Comparison of ENCODE assay signal across 8 cellular contexts in the genomic region with DNA sequence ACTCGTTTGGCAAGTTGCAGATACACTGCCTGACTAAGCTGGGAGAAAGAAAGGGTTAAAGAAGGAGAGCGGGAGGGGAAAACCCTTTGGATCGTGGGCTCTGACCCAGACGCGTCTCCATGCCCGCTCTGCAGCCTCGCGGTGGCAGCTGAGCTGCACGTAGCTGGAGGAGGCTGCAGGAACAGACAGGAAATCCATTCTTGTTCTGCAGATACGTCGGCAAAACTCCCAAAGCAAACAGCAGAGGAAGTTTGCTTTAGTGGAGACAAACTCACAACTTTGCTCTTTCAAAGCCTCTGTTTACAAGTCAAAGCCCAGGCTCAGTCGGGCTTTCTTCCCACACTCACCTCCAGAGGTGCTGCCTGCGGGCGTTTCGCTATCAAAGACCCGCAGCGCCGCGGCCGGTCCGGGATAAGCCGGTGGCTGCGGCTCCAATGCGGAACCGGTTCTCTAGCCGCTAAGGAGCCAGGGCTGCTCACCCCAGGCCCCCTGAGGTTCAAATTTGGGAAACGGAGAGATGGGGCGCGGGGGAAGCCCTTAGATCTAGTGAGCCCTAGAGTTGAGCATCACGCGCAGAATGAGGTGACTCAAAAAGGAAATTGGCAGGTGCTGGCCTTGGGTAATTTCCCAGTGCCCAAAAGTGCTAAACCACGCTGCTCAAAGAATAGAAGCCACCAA.
DNase-seq lines count a peak whose midpoint lies in the region; ATAC-seq and TF ChIP-seq lines count a peak whose summit lies in the region.

No MANE protein-coding gene starts in this region.

- peaks cover 56% of the 10 kb centered on the region for H3K4me1 ChIP-seq in HUES48 (ENCODE audit: control insufficient read depth, insufficient read depth, low read length)
- H3K4me1 ChIP-seq in foreskin keratinocyte = no peaks in the 10 kb centered on the region

- H3K36me3 ChIP-seq in HUES48 (ENCODE audit: control insufficient read depth, insufficient read depth, low read length) = no peaks in the 10 kb centered on the region

- H3K36me3 Mint-ChIP-seq in activated T-helper 17 cell treated with anti-CD3 and anti-CD28 coated beads, Interleukin-2, amount 50 U/mL, for 72 hours (ENCODE audit: low read depth) = no peaks in the 10 kb centered on the region

- no peaks in the 10 kb centered on the region for H3K9me3 Mint-ChIP-seq in activated T-helper 17 cell treated with anti-CD3 and anti-CD28 coated beads, Interleukin-2, amount 50 U/mL, for 72 hours

- H3K4me1 Mint-ChIP-seq in activated T-helper 17 cell treated with anti-CD3 and anti-CD28 coated beads, Interleukin-2, amount 50 U/mL, for 72 hours = peaks cover 5% of the 10 kb centered on the region

- H3K27me3 Mint-ChIP-seq in activated T-helper 17 cell treated with anti-CD3 and anti-CD28 coated beads, Interleukin-2, amount 50 U/mL, for 72 hours = peaks cover 58% of the 10 kb centered on the region

- ATAC-seq in GM21381 (IDR thresholded peaks at IDR 0.05; ENCODE audit: unreplicated experiment) (peak; percentile 64), foreskin keratinocyte (peak; percentile 68), omental fat pad (ENCODE audit: low FRiP score) (peak; percentile 60)
- peak; percentile 90 for ATAC-seq in activated T-helper 17 cell treated with anti-CD3 and anti-CD28 coated beads, Interleukin-2, amount 50 U/mL, for 72 hours (replicated peaks)

- peak overlapping the region; percentile 23 for H3K27ac Mint-ChIP-seq in activated T-helper 17 cell treated with anti-CD3 and anti-CD28 coated beads, Interleukin-2, amount 50 U/mL, for 72 hours

- H3K9me3 ChIP-seq in HUES48 (ENCODE audit: control insufficient read depth, insufficient read depth, low read length) = no peaks in the 10 kb centered on the region

- peak; percentile 20 for DNase-seq in DMS53 treated with DMSO at 0.1 percent for 48 hours (lab: John Stamatoyannopoulos, UW; ENCODE audit: unreplicated experiment)
- no peak for DNase-seq in foreskin keratinocyte
- DNase-seq in omental fat pad (ENCODE audit: low spot score) = no peak
- no peak for DNase-seq in HT-29 (ENCODE audit: low spot score)
- DNase-seq in OCI-M1 (lab: John Stamatoyannopoulos, UW) = no peak

- H3K27ac ChIP-seq in HUES48 (ENCODE audit: low read depth, low read length) (peak overlapping the region; percentile 79), foreskin keratinocyte (no peak overlapping the region)

- TF ChIP-seq CTCF in foreskin keratinocyte (conservative IDR thresholded peaks at IDR 0.05) (no peak), omental fat pad (IDR thresholded peaks at IDR 0.05) (no peak)

- peak overlapping the region; percentile 57 for H3K4me3 ChIP-seq in HUES48 (ENCODE audit: low read depth, low read length)

- H3K9ac ChIP-seq in HUES48 (ENCODE audit: low read depth, low read length) = peak overlapping the region; percentile 24; the same call in 1 of the 2 replicates

- H3K27me3 ChIP-seq in HUES48 (ENCODE audit: control insufficient read depth, insufficient read depth, low read length) (peaks cover 33% of the 10 kb centered on the region), foreskin keratinocyte (peaks cover 53% of the 10 kb centered on the region)

- H3K4me3 Mint-ChIP-seq in activated T-helper 17 cell treated with anti-CD3 and anti-CD28 coated beads, Interleukin-2, amount 50 U/mL, for 72 hours = peak overlapping the region; percentile 81
